ENCODE assay signal across 10 cellular contexts in the genomic region with DNA sequence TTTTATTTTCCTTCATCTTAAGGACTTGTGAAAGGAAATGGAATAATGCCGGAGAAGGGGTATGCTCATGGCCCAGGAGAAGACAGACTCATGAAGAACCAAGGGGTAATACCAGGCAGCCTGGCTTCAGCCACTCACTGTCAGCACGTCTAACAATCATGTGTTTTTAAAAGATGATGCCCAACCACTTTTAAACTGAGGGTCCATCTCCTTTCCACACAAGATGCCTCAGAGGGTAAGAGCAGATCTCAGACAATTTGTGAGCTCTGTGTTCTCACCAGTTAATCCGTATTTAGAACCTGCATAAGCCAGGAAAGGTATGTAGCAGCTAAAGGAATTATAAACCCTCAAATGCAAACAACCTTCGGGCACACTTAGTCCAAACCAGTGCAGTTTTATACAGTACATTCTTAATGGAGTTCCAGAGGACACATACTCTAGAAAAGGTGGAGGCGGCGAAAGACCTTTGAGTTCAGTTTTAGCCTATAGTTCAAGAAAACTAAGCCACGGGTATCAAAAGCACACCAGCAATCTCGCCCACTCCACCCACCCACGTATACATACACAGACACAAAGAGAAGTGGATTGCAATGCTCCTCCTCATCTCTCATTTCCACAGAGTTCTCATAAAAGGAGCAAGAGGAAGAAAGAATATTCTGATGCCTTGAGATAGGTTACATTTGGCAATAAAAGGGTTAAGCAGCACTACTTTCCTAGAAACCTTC. TPM values are rescaled to one million over a fixed set of nuclear protein-coding genes. Genes with fewer than 3 reads are reported as not detected.
A peak's percentile ranks its signal among the peaks of the same experiment; 100 is the strongest.
DNase-seq lines count a peak whose midpoint lies in the region; ATAC-seq and TF ChIP-seq lines count a peak whose summit lies in the region.
"Had no signal": no experiment of that assay in that cellular context is flagged by ENCODE, and none has a peak within 500 bp of the region (broad histone marks: within the 10 kb centered on the region; RNA-seq: fewer than 3 reads in every experiment).

No MANE protein-coding gene starts in this region.

- CTCF ChIA-PET in CD8-positive, alpha-beta T cell (lab: Charles Lee) = interaction anchor here (1.4 to 14.8 kb wide), 9 partner anchors 8 to 52 kb away, joined by 4 to 366 read pairs (median 12); partner anchors contain the start of genes HDAC3 and RELL2

- peaks cover 64% of the 10 kb centered on the region for H3K4me1 Mint-ChIP-seq in CD8-positive, alpha-beta T cell (ENCODE audit: low read depth)
- peaks cover 33 to 71% (median 62%) of the 10 kb centered on the region in 4 donors for H3K4me1 Mint-ChIP-seq in naive thymus-derived CD8-positive, alpha-beta T cell

- no peak for TF ChIP-seq CTCF in CD8-positive, alpha-beta T cell (IDR thresholded peaks at IDR 0.05)
- TF ChIP-seq CTCF in ascending aorta (IDR thresholded peaks at IDR 0.05) = no peak
- TF ChIP-seq CTCF in prostate gland (IDR thresholded peaks at IDR 0.05) = no peak

- no peak for ATAC-seq in CD8-positive, alpha-beta T cell
- no peak for ATAC-seq in naive thymus-derived CD8-positive, alpha-beta T cell
- ATAC-seq in HG03342 (IDR thresholded peaks at IDR 0.05; ENCODE audit: unreplicated experiment) = no peak

- H3K9ac ChIP-seq in HUES6 (ENCODE audit: low read length) = no peak overlapping the region

- no peaks in the 10 kb centered on the region for H3K27me3 ChIP-seq in CD8-positive, alpha-beta T cell (ENCODE audit: insufficient read depth, low read length)
- H3K27me3 ChIP-seq in HUES6 (ENCODE audit: control insufficient read depth, insufficient read depth, low read length) (no peaks in the 10 kb centered on the region), ascending aorta (no peaks in the 10 kb centered on the region), prostate gland (replicated peaks; ENCODE audit: insufficient read depth) (no peaks in the 10 kb centered on the region)
- H3K27me3 ChIP-seq: adrenal gland, right atrium auricular region had no signal

- no peaks in the 10 kb centered on the region for H3K9me3 ChIP-seq in CD8-positive, alpha-beta T cell (ENCODE audit: low read length)
- H3K9me3 ChIP-seq in HUES6 (ENCODE audit: control insufficient read depth, insufficient read depth, low read depth, low read length) (no peaks in the 10 kb centered on the region), ascending aorta (no peaks in the 10 kb centered on the region), prostate gland (no peaks in the 10 kb centered on the region)
- H3K9me3 ChIP-seq: adrenal gland, right atrium auricular region had no signal

- H3K9me3 Mint-ChIP-seq in CD8-positive, alpha-beta T cell = no peaks in the 10 kb centered on the region
- H3K9me3 Mint-ChIP-seq in naive thymus-derived CD8-positive, alpha-beta T cell = no peaks in the 10 kb centered on the region

- H3K4me3 ChIP-seq in CD8-positive, alpha-beta T cell (ENCODE audit: low read depth, low read length) = peak overlapping the region; percentile 42
- H3K4me3 ChIP-seq in HUES6 (ENCODE audit: low read depth, low read length) (peak overlapping the region; percentile 5; the same call in 1 of the 2 replicates), ascending aorta (peak overlapping the region; percentile 69 to 100), prostate gland (no peak overlapping the region)

- peaks cover 5% of the 10 kb centered on the region for H3K36me3 ChIP-seq in CD8-positive, alpha-beta T cell (ENCODE audit: insufficient read depth, low read length)
- peaks cover 15% of the 10 kb centered on the region for H3K36me3 ChIP-seq in HUES6 (ENCODE audit: control insufficient read depth, insufficient read depth, low read length)
- H3K36me3 ChIP-seq in ascending aorta = peaks cover 8 to 11% of the 10 kb centered on the region in 2 donors
- H3K36me3 ChIP-seq in prostate gland = peaks cover 0 to 3% of the 10 kb centered on the region in 2 donors

- H3K27me3 Mint-ChIP-seq in CD8-positive, alpha-beta T cell (ENCODE audit: low read depth) = no peaks in the 10 kb centered on the region
- H3K27me3 Mint-ChIP-seq in naive thymus-derived CD8-positive, alpha-beta T cell = no peaks in the 10 kb centered on the region

- no peak for DNase-seq in CD8-positive, alpha-beta T cell
- DNase-seq in ascending aorta (ENCODE audit: low spot score in 2 of 2) = no peak
- DNase-seq in naive thymus-derived CD8-positive, alpha-beta T cell = no peak
- no peak for DNase-seq in UCSD-AML1 (lab: John Stamatoyannopoulos, UW; ENCODE audit: unreplicated experiment)
- DNase-seq in islet precursor cell = no peak
- DNase-seq in prostate gland (ENCODE audit: low spot score) = no peak
- DNase-seq: adrenal gland had no signal

- peaks cover 32% of the 10 kb centered on the region for H3K36me3 Mint-ChIP-seq in CD8-positive, alpha-beta T cell
- peaks cover 0 to 18% (median 2%) of the 10 kb centered on the region in 3 donors for H3K36me3 Mint-ChIP-seq in naive thymus-derived CD8-positive, alpha-beta T cell

- peak overlapping the region; percentile 2 for H3K27ac ChIP-seq in CD8-positive, alpha-beta T cell (ENCODE audit: low read depth, low read length)
- H3K27ac ChIP-seq in HUES6 (ENCODE audit: low read depth, low read length) = no peak overlapping the region
- H3K27ac ChIP-seq in ascending aorta = peak overlapping the region; percentile 21 to 100
- peak overlapping the region in 1 of 2 donors; percentile 15 for H3K27ac ChIP-seq in prostate gland

- WGBS in prostate gland = 67% methylated on average over 9 of the region's 9 CpGs

- TF ChIP-seq POLR2A in prostate gland (IDR thresholded peaks at IDR 0.05) = no peak

- intact Hi-C loops in CD8-positive, alpha-beta T cell (cut with DNase I, micrococcal nuclease) = loop anchor here (1.0 to 5.0 kb wide), 2 partner anchors 8 to 294 kb away; partner anchors contain the start of gene TAF7 (in 1 of the 2)
- intact Hi-C loops in ascending aorta (cut with DNase I) (loop anchor here (5.0 kb wide), 1 partner anchor 139 kb away; the partner anchor contains the start of gene PCDHGC3), prostate gland (cut with DNase I) (no loop called here)

- peaks cover 58% of the 10 kb centered on the region for H3K4me1 ChIP-seq in CD8-positive, alpha-beta T cell (ENCODE audit: insufficient read depth, low read length)
- H3K4me1 ChIP-seq in HUES6 (ENCODE audit: control insufficient read depth, insufficient read depth, low read length) = peaks cover 38% of the 10 kb centered on the region
- H3K4me1 ChIP-seq in ascending aorta = peaks cover 0 to 32% of the 10 kb centered on the region in 2 donors
- no peaks in the 10 kb centered on the region for H3K4me1 ChIP-seq in prostate gland (replicated peaks)

- peak overlapping the region; percentile 97 for H3K4me3 Mint-ChIP-seq in CD8-positive, alpha-beta T cell
- H3K4me3 Mint-ChIP-seq in naive thymus-derived CD8-positive, alpha-beta T cell = peak overlapping the region; percentile 94 to 100 (median 98)

- POLR2A ChIA-PET in CD8-positive, alpha-beta T cell (lab: Charles Lee) = interaction anchor here (0.8 to 5.9 kb wide), 8 partner anchors 8 to 296 kb away, joined by 3 to 105 read pairs (median 9); partner anchors contain the start of genes FCHSD1, HDAC3 and RELL2
- POLR2A ChIA-PET in naive thymus-derived CD8-positive, alpha-beta T cell (lab: Charles Lee) = interaction anchor here (2.0 to 5.6 kb wide), 5 partner anchors 9 to 23 kb away, joined by 6 to 98 read pairs (median 42); partner anchors contain the start of genes HDAC3 and RELL2

- peak overlapping the region; percentile 97 for H3K27ac Mint-ChIP-seq in CD8-positive, alpha-beta T cell
- peak overlapping the region; percentile 76 to 97 (median 94) for H3K27ac Mint-ChIP-seq in naive thymus-derived CD8-positive, alpha-beta T cell

RNA-seq across cellular contexts. Expression of gene DIAPH1, which starts 2.6 kb away (rescaled TPM):
- total RNA-seq in CD8-positive, alpha-beta T cell = 100 to 1,000 TPM; 155 to 166 TPM
- total RNA-seq in ascending aorta (65.8 TPM), prostate gland (10 to 100 TPM; 34.8 to 57.7 TPM)
- 100 to 1,000 TPM; 171 to 183 TPM for total RNA-seq in naive thymus-derived CD8-positive, alpha-beta T cell
- 100 to 1,000 TPM in 1 of 3 donors, 10 to 100 TPM in 2; 87.4 to 105 (median 92.9) TPM for polyA plus RNA-seq in naive thymus-derived CD8-positive, alpha-beta T cell

RNA-seq across cellular contexts. Expression of gene HDAC3, which starts 20.5 kb away (rescaled TPM):
- total RNA-seq in CD8-positive, alpha-beta T cell = 10 to 100 TPM; 48.9 to 54.8 TPM
- total RNA-seq in ascending aorta (43.4 TPM), prostate gland (10 to 100 TPM; 54.9 to 74.6 TPM)
- 10 to 100 TPM; 71.1 to 81.6 TPM for total RNA-seq in naive thymus-derived CD8-positive, alpha-beta T cell
- polyA plus RNA-seq in naive thymus-derived CD8-positive, alpha-beta T cell = 100 to 1,000 TPM in 1 of 3 donors, 10 to 100 TPM in 2; 85.7 to 100 (median 91.7) TPM

RNA-seq across cellular contexts. Expression of gene RELL2, which starts 20.6 kb away (rescaled TPM):
- 1 to 10 TPM; 9.5 to 9.8 TPM for total RNA-seq in CD8-positive, alpha-beta T cell
- 1.4 TPM for total RNA-seq in ascending aorta
- 10 to 100 TPM; 22.3 to 23.9 TPM for total RNA-seq in naive thymus-derived CD8-positive, alpha-beta T cell
- polyA plus RNA-seq in naive thymus-derived CD8-positive, alpha-beta T cell = 1 to 10 TPM; 2.6 to 3.9 (median 3.4) TPM
- 1 to 10 TPM; 3.9 to 7.2 TPM for total RNA-seq in prostate gland

RNA-seq across cellular contexts. Expression of gene FCHSD1, which starts 35.1 kb away (rescaled TPM):
- 100 to 1,000 TPM in 1 of 2 experiments, 10 to 100 TPM in 1; 95.8 to 101 TPM for total RNA-seq in CD8-positive, alpha-beta T cell
- 127 TPM for total RNA-seq in ascending aorta
- total RNA-seq in naive thymus-derived CD8-positive, alpha-beta T cell = 100 to 1,000 TPM; 110 to 115 TPM
- 1 to 10 TPM; 8.8 to 9.4 (median 9.3) TPM for polyA plus RNA-seq in naive thymus-derived CD8-positive, alpha-beta T cell
- 10 to 100 TPM; 24.9 to 30.2 TPM for total RNA-seq in prostate gland

Comparison
In these comparisons a context has a peak if more than half of its experiments do, and no peak if none do; other contexts are left out.
1. H3K4me3 ChIP-seq: peak in CD8-positive, alpha-beta T cell (single experiment), HUES6 (single experiment) and ascending aorta (2 of 2); none in prostate gland (0 of 2).